25 cellular contexts compared by ENCODE assay signal in the genomic region with DNA sequence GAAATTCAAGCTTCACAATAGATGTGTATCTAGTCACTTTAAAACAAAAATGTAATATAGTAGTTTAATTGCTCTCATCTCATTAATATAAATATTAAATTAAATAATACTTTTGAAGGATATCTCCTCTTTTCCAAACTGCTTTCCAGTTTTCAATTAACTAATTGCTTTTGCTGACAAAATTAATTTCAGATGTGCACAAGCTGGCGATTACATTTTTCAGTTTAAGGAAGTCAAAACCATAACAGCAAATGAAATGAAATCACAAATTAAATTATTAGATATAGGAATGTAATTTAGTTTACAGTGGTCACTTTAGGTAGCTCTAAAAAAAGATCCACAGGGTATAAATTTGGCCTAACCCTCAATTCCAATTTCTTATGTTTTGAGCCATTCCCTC.
"Had no signal": no experiment of that assay in that cellular context is flagged by ENCODE, and none has a peak within 500 bp of the region (broad histone marks: within the 10 kb centered on the region; RNA-seq: fewer than 3 reads in every experiment).

No MANE protein-coding gene starts in this region.

- DNase-seq: activated CD4-positive, alpha-beta T cell treated with anti-CD3 and anti-CD28 coated beads, Interleukin-2, amount 10 ng/mL, durations not matched to agents 7 days and 5 days; activated CD4-positive, alpha-beta T cell treated with anti-CD3 and anti-CD28 coated beads, Interleukin-2, amount 50 U/mL, for 48 hours; activated CD8-positive, alpha-beta T cell treated with anti-CD3 and anti-CD28 coated beads, Interleukin-2, amount 10 ng/mL, durations not matched to agents 7 days and 5 days; activated gamma-delta T cell; activated naive CD4-positive, alpha-beta T cell treated with Interleukin-2 at 50 U/mL for 16 hours; activated naive CD8-positive, alpha-beta T cell treated with anti-CD3 and anti-CD28 coated beads, Interleukin-2, amount 10 ng/mL, durations not matched to agents 7 days and 5 days; activated T-cell treated with anti-CD3 and anti-CD28 coated beads, Interleukin-2, amount 50 U/mL, for 24 hours; amygdala; Kasumi-1; KG1; MG63; NCI-H1048; NCI-H1105 treated with DMSO at 0.1 percent for 48 hours; NCI-H1436; NCI-H1694; NCI-H1930; NCI-H2081 treated with DMSO at 0.1 percent for 48 hours; NCI-H446 treated with DMSO at 0.1 percent for 48 hours; NCI-H524; PC-9; SIG-M5 had no signal

- H3K36me3 ChIP-seq: ascending aorta, cardiac muscle cell, MG63 had no signal

- ATAC-seq: activated CD8-positive, alpha-beta T cell treated with anti-CD3 and anti-CD28 coated beads, Interleukin-2, amount 10 ng/mL, durations not matched to agents 7 days and 5 days; Right ventricle myocardium inferior had no signal

- H3K27me3 ChIP-seq: ascending aorta, cardiac muscle cell, MG63 had no signal

- H2AFZ ChIP-seq: PC-9 had no signal

- H3K4me3 ChIP-seq: ascending aorta, cardiac muscle cell, MG63, PC-9 had no signal

- H3K4me2 ChIP-seq: PC-9 had no signal

- H3K9me3 ChIP-seq: ascending aorta, MG63 had no signal

- H3K27ac ChIP-seq: ascending aorta, cardiac muscle cell, PC-9, RWPE1 had no signal

- H3K4me1 ChIP-seq: ascending aorta had no signal
